ENCODE assay signal across 21 cellular contexts in genomic region chr20:63158352-63158751, GRCh38.
"Had no signal": no experiment of that assay in that cellular context is flagged by ENCODE, and none has a peak within 500 bp of the region (broad histone marks: within the 10 kb centered on the region; RNA-seq: fewer than 3 reads in every experiment).

No MANE protein-coding gene starts in this region.

- H3K9ac ChIP-seq: SK-N-SH had no signal

- H3K4me2 ChIP-seq: SK-N-SH had no signal

- FAIRE-seq: RCC 7860 had no signal

- H3K9me3 ChIP-seq: MG63, SK-N-SH had no signal

- DNase-seq: Karpas-422, KG1, NCI-H1092, NCI-H1105 treated with DMSO at 0.1 percent for 48 hours, NCI-H1417 treated with DMSO at 0.1 percent for 48 hours, NCI-H146, NCI-H1694 treated with DMSO at 0.1 percent for 48 hours, NCI-H1930, NCI-H2081, NCI-H2107, NCI-H2227 treated with DMSO at 0.1 percent for 48 hours, NCI-H524, NCI-H526 treated with DMSO at 0.1 percent for 48 hours, NCI-H774, RPMI8226, SHP77, SK-N-SH, SW 1271 had no signal

- H3K36me3 ChIP-seq: MG63 had no signal

- H3K4me3 ChIP-seq: MG63 had no signal

- H3K27ac ChIP-seq: HL-60 had no signal
